In the genomic region with DNA sequence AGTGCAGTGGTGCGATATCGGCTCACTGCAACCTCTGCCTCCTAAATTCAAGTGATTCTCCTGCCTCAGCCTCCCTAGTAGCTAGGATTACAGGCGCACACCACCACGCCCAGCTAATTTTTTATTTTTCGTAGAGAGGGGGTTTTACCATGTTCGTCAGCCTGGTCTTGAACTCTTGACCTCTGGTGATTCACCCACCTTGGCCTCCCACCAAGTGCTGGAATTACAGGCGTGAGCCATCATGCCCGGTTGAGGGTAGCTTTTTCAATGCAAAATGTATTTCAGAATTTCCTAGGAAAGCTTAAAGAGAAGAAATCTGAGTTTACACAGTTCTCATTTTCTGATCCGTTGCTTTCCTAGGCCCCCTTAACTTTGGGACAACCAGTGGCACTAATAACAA, we compare ENCODE assay signal across 17 cellular contexts. TPM values are rescaled to one million over a fixed set of nuclear protein-coding genes. Genes with fewer than 3 reads are reported as not detected.
DNase-seq lines count a peak whose midpoint lies in the region; ATAC-seq and TF ChIP-seq lines count a peak whose summit lies in the region.
"Had no signal": no experiment of that assay in that cellular context is flagged by ENCODE, and none has a peak within 500 bp of the region (broad histone marks: within the 10 kb centered on the region; RNA-seq: fewer than 3 reads in every experiment).

No MANE protein-coding gene starts in this region.

- H4K20me1 ChIP-seq in PC-9 (ENCODE audit: insufficient read depth): no peaks in the 10 kb centered on the region

- H3K4me3 ChIP-seq in testis (no peak overlapping the region), ascending aorta (no peak overlapping the region), PC-9 (no peak overlapping the region)
- H3K4me3 ChIP-seq: dorsolateral prefrontal cortex, lung had no signal

- H3K27ac ChIP-seq in testis: no peak overlapping the region
- H3K27ac ChIP-seq in ascending aorta: no peak overlapping the region
- H3K27ac ChIP-seq in PC-9: no peak overlapping the region

- CTCF ChIA-PET in PC-9 (lab: Charles Lee): no interaction called here

- no peak for TF ChIP-seq POLR2A in testis (IDR thresholded peaks at IDR 0.05)

- H2AFZ ChIP-seq in PC-9: no peak overlapping the region

- POLR2A ChIA-PET in PC-9 (lab: Charles Lee; ENCODE audit: unreplicated experiment): no interaction called here

- peak; percentile 32 for DNase-seq in EH (ENCODE audit: low read depth)
- DNase-seq in RPMI7951 (ENCODE audit: low read depth): peak; percentile 47
- DNase-seq in dermis blood vessel endothelial cell: peak; percentile 61
- DNase-seq in myocyte (ENCODE audit: low read depth): peak; percentile 31
- no peak for DNase-seq in testis
- DNase-seq in ascending aorta (ENCODE audit: low spot score in 2 of 2): no peak
- no peak for DNase-seq in PC-9
- DNase-seq: activated T-cell treated with anti-CD3 and anti-CD28 coated beads, Interleukin-2, amount 50 U/mL, for 1 hour; DMS 273 treated with DMSO at 0.1 percent for 48 hours; dorsolateral prefrontal cortex; NCI-H748 treated with DMSO at 0.1 percent for 48 hours; right cardiac atrium; RPMI8226; stimulated activated CD8-positive, alpha-beta memory T cell treated with anti-CD3 and anti-CD28 coated beads, Interleukin-4, amount 100 ng/mL, for 48 hours; T-helper 2 cell had no signal

- TF ChIP-seq CTCF in testis (IDR thresholded peaks at IDR 0.05) (no peak), ascending aorta (IDR thresholded peaks at IDR 0.05) (no peak), PC-9 (conservative IDR thresholded peaks at IDR 0.05) (no peak)

- ATAC-seq in GM21526 (IDR thresholded peaks at IDR 0.05; ENCODE audit: low FRiP score, unreplicated experiment): no peak
- ATAC-seq: right cardiac atrium had no signal

- peaks cover 4% of the 10 kb centered on the region; the same call in 1 of the 2 replicates for H3F3A ChIP-seq in PC-9 (ENCODE audit: insufficient read depth, low read depth)

- no TSS peak for BruUV-seq in PC-9 (replicated peaks; lab: Mats Ljungman, UMichigan)

- H3K36me3 ChIP-seq in testis (ENCODE audit: low read depth, missing control alignments): no peaks in the 10 kb centered on the region
- H3K36me3 ChIP-seq in ascending aorta: peaks cover 68 to 74% of the 10 kb centered on the region in 2 donors
- H3K36me3 ChIP-seq in PC-9 (ENCODE audit: low read depth): peaks cover 3% of the 10 kb centered on the region; the same call in 1 of the 2 replicates

- H3K79me2 ChIP-seq in PC-9 (ENCODE audit: low read depth): no peaks in the 10 kb centered on the region

- no peaks in the 10 kb centered on the region for H3K9me3 ChIP-seq in testis
- H3K9me3 ChIP-seq in ascending aorta: no peaks in the 10 kb centered on the region
- no peaks in the 10 kb centered on the region for H3K9me3 ChIP-seq in PC-9 (ENCODE audit: insufficient read depth, low read depth)

- intact Hi-C loops in testis (cut with DNase I; ENCODE audit: low total_unique reads) (no loop called here), ascending aorta (cut with DNase I) (loop anchor here (10.0 kb wide), 1 partner anchor 284 kb away; no protein-coding TSS in a partner anchor), PC-9 (cut with micrococcal nuclease; ENCODE audit: unreplicated experiment) (no loop called here)

- WGBS in testis, 2 donors: 85 to 92% methylated on average over 9 of the region's 9 CpGs

- H3K4me1 ChIP-seq in testis (no peaks in the 10 kb centered on the region), ascending aorta (no peaks in the 10 kb centered on the region), PC-9 (replicated peaks; ENCODE audit: insufficient read depth) (no peaks in the 10 kb centered on the region)

- no peak overlapping the region for H3K4me2 ChIP-seq in PC-9

- no peaks in the 10 kb centered on the region for H3K9me2 ChIP-seq in PC-9 (ENCODE audit: insufficient read depth)

- H3K27me3 ChIP-seq in testis (no peaks in the 10 kb centered on the region), ascending aorta (no peaks in the 10 kb centered on the region), PC-9 (ENCODE audit: insufficient read depth, low read depth) (no peaks in the 10 kb centered on the region)
- H3K27me3 ChIP-seq: dorsolateral prefrontal cortex had no signal

RNA-seq across cellular contexts. Expression of gene BDP1, which starts 15.7 kb away (rescaled TPM):
- 13.4 and 14.4 TPM in 2 replicates for total RNA-seq in RPMI7951 (2014; rRNA removed; shearing (Covaris generic))
- total RNA-seq in dermis blood vessel endothelial cell (31.1 and 36.8 TPM in 2 replicates), myocyte (23.9 and 24.1 TPM in 2 replicates), testis (10 to 100 TPM; 34.6 to 47.3 TPM), ascending aorta (25.0 TPM), PC-9 (2021) (12.0 and 20.0 TPM in 2 replicates)
- polyA plus RNA-seq in myocyte (2012): 4.0 TPM
- 7.5 TPM for polyA plus RNA-seq in testis (ENCODE audit: insufficient read depth, low read depth, low replicate concordance)

Comparison
In these comparisons a context has a peak if more than half of its experiments do, and no peak if none do; other contexts are left out.
1. DNase-seq: peak in EH (single experiment), RPMI7951 (single experiment), dermis blood vessel endothelial cell (single experiment) and myocyte (single experiment); none in testis (single experiment), ascending aorta (0 of 2) and PC-9 (0 of 2).